Comparison of ENCODE assay signal across 8 cellular contexts in the genomic region with DNA sequence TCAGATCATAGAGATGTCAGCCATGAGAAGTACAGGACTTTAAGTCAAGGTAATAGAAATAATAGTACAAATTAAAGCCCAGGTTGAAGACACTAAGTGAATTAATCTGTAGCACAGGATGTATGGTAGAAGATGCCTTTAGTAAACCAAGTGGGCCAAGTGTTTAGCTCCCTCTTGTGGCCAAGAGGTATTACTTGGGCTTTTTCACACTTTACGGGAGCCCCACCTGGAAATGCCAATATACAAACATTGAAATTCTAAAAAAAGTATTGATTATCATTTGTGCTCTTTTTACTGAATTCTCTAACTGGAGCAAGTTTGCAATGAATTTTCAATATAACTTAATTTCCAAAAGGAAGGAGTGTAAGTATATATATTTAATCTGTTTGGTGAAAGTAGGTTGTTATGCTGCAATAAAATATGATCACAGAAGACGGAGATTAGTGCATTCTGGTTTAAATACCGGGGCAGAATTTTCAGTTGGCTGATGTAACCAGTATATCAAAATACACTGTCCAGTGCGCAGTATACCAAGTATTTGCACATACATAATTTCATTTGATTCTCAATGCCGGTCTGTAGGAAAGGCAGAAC.
DNase-seq lines count a peak whose midpoint lies in the region; ATAC-seq and TF ChIP-seq lines count a peak whose summit lies in the region.

No MANE protein-coding gene starts in this region.

- TF ChIP-seq CTCF in 22Rv1 (IDR thresholded peaks at IDR 0.05): peak; percentile 93
- TF ChIP-seq CTCF in DOHH2 (IDR thresholded peaks at IDR 0.05; ENCODE audit: low read depth, low read length, poor library complexity, severe bottlenecking): peak; percentile 80
- TF ChIP-seq CTCF in lung (IDR thresholded peaks at IDR 0.05; ENCODE audit: control extremely low read depth, extremely low read depth): peak; percentile 68

- H3K4me2 ChIP-seq in DOHH2 (ENCODE audit: low read length): no peak overlapping the region

- H3K27me3 ChIP-seq in DOHH2 (ENCODE audit: control insufficient read depth, low read length) (no peaks in the 10 kb centered on the region), lung (ENCODE audit: control insufficient read depth, insufficient read depth) (no peaks in the 10 kb centered on the region)

- H3K27ac ChIP-seq in 22Rv1 (no peak overlapping the region), DOHH2 (ENCODE audit: low read depth, low read length) (no peak overlapping the region), lung (ENCODE audit: low read depth in 1 of 2, low read length in 1 of 2) (no peak overlapping the region)

- no peaks in the 10 kb centered on the region for H3K9me3 Mint-ChIP-seq in IgD-negative memory B cell
- H3K9me3 Mint-ChIP-seq in central memory CD8-positive, alpha-beta T cell: no peaks in the 10 kb centered on the region

- H3K27me3 Mint-ChIP-seq in IgD-negative memory B cell: peaks cover 2% of the 10 kb centered on the region
- no peaks in the 10 kb centered on the region for H3K27me3 Mint-ChIP-seq in central memory CD8-positive, alpha-beta T cell

- H3K4me3 Mint-ChIP-seq in IgD-negative memory B cell: no peak overlapping the region
- no peak overlapping the region for H3K4me3 Mint-ChIP-seq in central memory CD8-positive, alpha-beta T cell

- H3K4me3 ChIP-seq in DOHH2 (ENCODE audit: low read length) (no peak overlapping the region), lung (no peak overlapping the region)

- DNase-seq in SHP77 (lab: John Stamatoyannopoulos, UW) (peak; percentile 29 to 46), lung (ENCODE audit: low spot score) (no peak), posterior cingulate gyrus (no peak)
- peak in 1 of 2 donors; percentile 32 for DNase-seq in central memory CD8-positive, alpha-beta T cell (ENCODE audit: low spot score in 2 of 2)

- peaks cover 14 to 30% (median 24%) of the 10 kb centered on the region in 3 donors for H3K4me1 Mint-ChIP-seq in IgD-negative memory B cell
- peaks cover 70% of the 10 kb centered on the region for H3K4me1 Mint-ChIP-seq in central memory CD8-positive, alpha-beta T cell

- peak overlapping the region in 2 of 3 donors; percentile 27 to 83 for H3K27ac Mint-ChIP-seq in IgD-negative memory B cell
- H3K27ac Mint-ChIP-seq in central memory CD8-positive, alpha-beta T cell (ENCODE audit: low read depth): peak overlapping the region; percentile 87

- H3K9me3 ChIP-seq in DOHH2 (ENCODE audit: control insufficient read depth, insufficient read depth, low read length) (no peaks in the 10 kb centered on the region), lung (ENCODE audit: control insufficient read depth in 2 of 2, insufficient read depth in 1 of 2, low read length in 1 of 2) (no peaks in the 10 kb centered on the region)

- intact Hi-C loops in posterior cingulate gyrus (cut with DNase I): no loop called here

- no peaks in the 10 kb centered on the region for H3K9me2 ChIP-seq in DOHH2 (replicated peaks; ENCODE audit: control insufficient read depth, low read length)

- H3K4me1 ChIP-seq in DOHH2 (ENCODE audit: control insufficient read depth, low read length): peaks cover 31% of the 10 kb centered on the region
- H3K4me1 ChIP-seq in lung (ENCODE audit: control insufficient read depth in 2 of 2, insufficient read depth in 2 of 2, low read length in 2 of 2): no peaks in the 10 kb centered on the region

- peaks cover 15% of the 10 kb centered on the region for H3K36me3 ChIP-seq in DOHH2 (ENCODE audit: control insufficient read depth, low read length)
- no peaks in the 10 kb centered on the region for H3K36me3 ChIP-seq in lung (ENCODE audit: control insufficient read depth in 2 of 2, insufficient read depth in 2 of 2, low read length in 2 of 2)

- no peaks in the 10 kb centered on the region for H4K20me1 ChIP-seq in DOHH2 (ENCODE audit: control insufficient read depth, insufficient read depth, low read depth, low read length)

- WGBS in lung, 2 donors: 71 to 76% methylated on average over 5 of the region's 5 CpGs

- peaks cover 43% of the 10 kb centered on the region for H3K79me2 ChIP-seq in DOHH2 (ENCODE audit: control insufficient read depth, low read length)

- ATAC-seq in GM21737 (IDR thresholded peaks at IDR 0.05; ENCODE audit: unreplicated experiment) (peak; percentile 90), lung (ENCODE audit: insufficient read depth, low FRiP score) (peak; percentile 58)
- ATAC-seq in central memory CD8-positive, alpha-beta T cell (replicated peaks; ENCODE audit: extremely low read depth, poor library complexity, severe bottlenecking): peak; percentile 79

- H3K36me3 Mint-ChIP-seq in IgD-negative memory B cell: peaks cover 9% of the 10 kb centered on the region
- peaks cover 12% of the 10 kb centered on the region for H3K36me3 Mint-ChIP-seq in central memory CD8-positive, alpha-beta T cell (ENCODE audit: insufficient read depth)

- peaks cover 2% of the 10 kb centered on the region; the same call in 1 of the 2 replicates for H3F3A ChIP-seq in DOHH2 (ENCODE audit: control insufficient read depth, insufficient read depth)

Comparison
In these comparisons a context has a peak if more than half of its experiments do, and no peak if none do; other contexts are left out.
1. DNase-seq: peak in SHP77 (2 of 2); none in lung (single experiment) and posterior cingulate gyrus (0 of 10).
2. Peak in every context shown above with its lines, with median percentiles within 50 percentile points of each other: CTCF ChIP-seq and ATAC-seq.